12 cellular contexts compared by ENCODE assay signal in the genomic region with DNA sequence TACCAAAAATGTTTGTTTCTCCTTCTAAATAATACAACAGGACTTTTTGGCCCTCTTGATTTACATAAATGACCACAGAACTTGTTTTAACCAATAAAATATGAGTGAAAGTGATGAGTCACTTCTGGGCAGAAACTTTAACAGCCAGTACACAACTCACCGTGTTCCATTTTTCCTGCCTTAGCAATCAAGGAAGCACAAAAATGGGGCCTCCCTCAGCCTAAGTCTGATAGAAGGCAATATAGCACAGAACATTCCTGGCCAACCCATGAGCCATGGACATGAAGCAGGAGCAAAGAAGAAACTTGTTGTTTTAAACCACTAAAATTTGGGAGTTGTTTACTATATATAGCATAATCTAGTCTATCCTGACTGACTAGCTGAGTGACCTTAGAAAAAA.
DNase-seq lines count a peak whose midpoint lies in the region; ATAC-seq, FAIRE-seq and TF ChIP-seq lines count a peak whose summit lies in the region.
"Had no signal": no experiment of that assay in that cellular context is flagged by ENCODE, and none has a peak within 500 bp of the region (broad histone marks: within the 10 kb centered on the region; RNA-seq: fewer than 3 reads in every experiment).

No MANE protein-coding gene starts in this region.

- CTCF ChIA-PET in endothelial cell of umbilical vein (lab: Charles Lee) = no interaction called here

- H3K9me1 ChIP-seq in endothelial cell of umbilical vein (replicated peaks; ENCODE audit: control insufficient read depth, extremely low read depth, insufficient read depth, low read length) = no peaks in the 10 kb centered on the region

- H3K4me3 ChIP-seq in endothelial cell of umbilical vein (replicated peaks in 1 of 3; ENCODE audit: insufficient read depth in 1 of 3, low read depth in 1 of 3, low read length in 3 of 3) = no peak overlapping the region

- dilution Hi-C loops in endothelial cell of umbilical vein (cut with MboI; ENCODE audit: extremely low pct_ligation_motif_present, low sequenced_read_pairs) = no loop called here

- TF ChIP-seq CTCF in endothelial cell of umbilical vein (IDR thresholded peaks at IDR 0.05; ENCODE audit: extremely low read depth in 1 of 2, insufficient read depth in 1 of 2, low read depth in 1 of 2, low read length in 2 of 2) = no peak

- no peak for TF ChIP-seq POLR2A in endothelial cell of umbilical vein (IDR thresholded peaks at IDR 0.05; ENCODE audit: low read depth, low read length)

- H3K4me2 ChIP-seq in endothelial cell of umbilical vein (ENCODE audit: insufficient read depth, low read length) = no peak overlapping the region

- peak overlapping the region in 1 of 10 donors; percentile 33 for H3K27ac Mint-ChIP-seq in naive thymus-derived CD8-positive, alpha-beta T cell
- H3K27ac Mint-ChIP-seq: dendritic cell treated with granulocyte-macrophage colony-stimulating factor and Interleukin-4, amounts not matched to agents 40 ng/mL and 50 ng/mL, for 4 days; nephron progenitor cell had no signal

- POLR2A ChIA-PET in endothelial cell of umbilical vein (lab: Charles Lee) = no interaction called here
- POLR2A ChIA-PET in naive thymus-derived CD8-positive, alpha-beta T cell (lab: Charles Lee) = no interaction called here

- H3K4me1 Mint-ChIP-seq in naive thymus-derived CD8-positive, alpha-beta T cell = no peaks in the 10 kb centered on the region

- H3K36me3 Mint-ChIP-seq in naive thymus-derived CD8-positive, alpha-beta T cell = no peaks in the 10 kb centered on the region

- H3K4me3 Mint-ChIP-seq in naive thymus-derived CD8-positive, alpha-beta T cell = no peak overlapping the region
- H3K4me3 Mint-ChIP-seq: dendritic cell treated with granulocyte-macrophage colony-stimulating factor and Interleukin-4, amounts not matched to agents 40 ng/mL and 50 ng/mL, for 4 days; nephron progenitor cell had no signal

- H3K36me3 ChIP-seq in endothelial cell of umbilical vein (ENCODE audit: control insufficient read depth in 2 of 2, extremely low read depth in 1 of 2, insufficient read depth in 2 of 2, low read length in 2 of 2) = no peaks in the 10 kb centered on the region

- peak overlapping the region; percentile 61 for H2AFZ ChIP-seq in endothelial cell of umbilical vein (ENCODE audit: low read depth, low read length)

- intact Hi-C loops in endothelial cell of umbilical vein (cut with micrococcal nuclease) = no loop called here

- H3K79me2 ChIP-seq in endothelial cell of umbilical vein (ENCODE audit: control insufficient read depth, insufficient read depth, low read length) = no peaks in the 10 kb centered on the region

- H3K9me3 Mint-ChIP-seq in naive thymus-derived CD8-positive, alpha-beta T cell = no peaks in the 10 kb centered on the region
- H3K9me3 Mint-ChIP-seq: dendritic cell treated with granulocyte-macrophage colony-stimulating factor and Interleukin-4, amounts not matched to agents 40 ng/mL and 50 ng/mL, for 4 days; nephron progenitor cell had no signal

- peak; percentile 29 for DNase-seq in GM04503 (ENCODE audit: low read depth)
- DNase-seq in NCI-H226 = peak; percentile 83
- DNase-seq in endothelial cell of umbilical vein (ENCODE audit: low read depth, low spot score) = peak; percentile 28
- DNase-seq in renal cortical epithelial cell (ENCODE audit: low read depth) = peak; percentile 73
- no peak for DNase-seq in activated CD8-positive, alpha-beta memory T cell treated with anti-CD3 and anti-CD28 coated beads for 24 hours
- no peak for DNase-seq in amygdala (lab: John Stamatoyannopoulos, UW)
- DNase-seq in naive thymus-derived CD8-positive, alpha-beta T cell = no peak
- DNase-seq: H7, NCI-H2171, nephron progenitor cell had no signal

- no TSS peak for BruUV-seq in endothelial cell of umbilical vein (replicated peaks; lab: Mats Ljungman, UMichigan)

- H3K4me1 ChIP-seq in endothelial cell of umbilical vein (ENCODE audit: control insufficient read depth, extremely low read depth, insufficient read depth, low read length) = no peaks in the 10 kb centered on the region

- no peak for FAIRE-seq in endothelial cell of umbilical vein (lab: Jason Lieb, UNC)

- no peak overlapping the region for H3K9ac ChIP-seq in endothelial cell of umbilical vein (replicated peaks; ENCODE audit: extremely low read depth, insufficient read depth, low read length)

- ATAC-seq in GM21717 (IDR thresholded peaks at IDR 0.05; ENCODE audit: unreplicated experiment) = no peak
- no peak for ATAC-seq in naive thymus-derived CD8-positive, alpha-beta T cell

- no peaks in the 10 kb centered on the region for H3K27me3 Mint-ChIP-seq in naive thymus-derived CD8-positive, alpha-beta T cell
- H3K27me3 Mint-ChIP-seq: dendritic cell treated with granulocyte-macrophage colony-stimulating factor and Interleukin-4, amounts not matched to agents 40 ng/mL and 50 ng/mL, for 4 days had no signal

- peaks cover 0 to 3% of the 10 kb centered on the region in 2 experiments for H3K27me3 ChIP-seq in endothelial cell of umbilical vein (ENCODE audit: control insufficient read depth in 2 of 2, insufficient read depth in 2 of 2, low read length in 2 of 2)

- no peaks in the 10 kb centered on the region for H4K20me1 ChIP-seq in endothelial cell of umbilical vein (replicated peaks; ENCODE audit: control insufficient read depth, extremely low read depth, insufficient read depth, low read length)

- H3K9me3 ChIP-seq in endothelial cell of umbilical vein (replicated peaks; ENCODE audit: control insufficient read depth, insufficient read depth, low read length) = no peaks in the 10 kb centered on the region

- no peak overlapping the region for H3K27ac ChIP-seq in endothelial cell of umbilical vein (ENCODE audit: insufficient read depth, low read depth, low read length)

TF ChIP-seq in endothelial cell of umbilical vein, 7 proteins besides CTCF, POLR2A, EP300 and RAD21:
- TF ChIP-seq GATA2 (IDR thresholded peaks at IDR 0.05; ENCODE audit: insufficient read depth, insufficient read length, low read depth, low read length) = no peak
- TF ChIP-seq FOS (IDR thresholded peaks at IDR 0.05; ENCODE audit: borderline replicate concordance, insufficient read depth, low read length) = peak; percentile 36

Comparison
In these comparisons a context has a peak if more than half of its experiments do, and no peak if none do; other contexts are left out.
1. DNase-seq: peak in GM04503 (single experiment), NCI-H226 (single experiment), endothelial cell of umbilical vein (single experiment) and renal cortical epithelial cell (single experiment); none in activated CD8-positive, alpha-beta memory T cell treated with anti-CD3 and anti-CD28 coated beads for 24 hours (single experiment), amygdala (0 of 56) and naive thymus-derived CD8-positive, alpha-beta T cell (0 of 10).